8 cellular contexts compared by ENCODE assay signal in genomic region chr15:75347222-75348033, GRCh38. TPM values are rescaled to one million over a fixed set of nuclear protein-coding genes. Genes with fewer than 3 reads are reported as not detected.
DNase-seq lines count a peak whose midpoint lies in the region; ATAC-seq, FAIRE-seq and TF ChIP-seq lines count a peak whose summit lies in the region.

No MANE protein-coding gene starts in this region.

- H3K4me1 ChIP-seq in HepG2 (ENCODE audit: insufficient read depth, low read length) = peaks cover 12% of the 10 kb centered on the region

- H3K79me2 ChIP-seq in HepG2 (ENCODE audit: insufficient read depth, low read length) = no peaks in the 10 kb centered on the region

- peaks cover 1% of the 10 kb centered on the region for H3K27me3 Mint-ChIP-seq in activated B cell treated with CpG ODN at 0.5 μM for 24 hours
- no peaks in the 10 kb centered on the region for H3K27me3 Mint-ChIP-seq in chondrocyte (ENCODE audit: low read depth)

- peak overlapping the region; percentile 81 for H3K9ac ChIP-seq in HepG2 (ENCODE audit: insufficient read depth, low read depth, low read length)

- peak overlapping the region; percentile 70 to 96 (median 94) for H3K4me3 ChIP-seq in HepG2 (replicated peaks in 1 of 3; ENCODE audit: insufficient read depth in 1 of 3, low read depth in 2 of 3, low read length in 3 of 3)

- no peaks in the 10 kb centered on the region for H3K36me3 ChIP-seq in HepG2 (replicated peaks in 1 of 2; ENCODE audit: control insufficient read depth in 1 of 2, insufficient read depth in 2 of 2, low read length in 2 of 2)

- in situ Hi-C loops in HepG2 (cut with HindIII; ENCODE audit: extremely low pct_ligation_motif_present, low pct_unique_long_range_greater_than_20kb) = no loop called here

- peak; percentile 39 for DNase-seq in HK-2 (ENCODE audit: unreplicated experiment)
- peak; percentile 69 for DNase-seq in activated B cell treated with CpG ODN at 0.5 μM for 24 hours
- DNase-seq in chondrocyte (ENCODE audit: low spot score) = no peak
- DNase-seq in HepG2 (ENCODE audit: low spot score) = no peak
- peak; percentile 48 to 56 for DNase-seq in stimulated activated CD4-positive, alpha-beta T cell treated with anti-CD3 and anti-CD28 coated beads, Interleukin-4, amount 100 ng/mL, for 4 hours
- no peak for DNase-seq in HT-29 (ENCODE audit: low spot score)

- ATAC-seq in GM18498 (IDR thresholded peaks at IDR 0.05; ENCODE audit: unreplicated experiment) (peak; percentile 50), activated B cell treated with CpG ODN at 0.5 μM for 24 hours (ENCODE audit: low read depth) (peak; percentile 77), HepG2 (peak; percentile 75), GM18517 (IDR thresholded peaks at IDR 0.05; ENCODE audit: unreplicated experiment) (no peak)

- peak in 1 of 2 experiments; percentile 58; a peak in 2 of 4 replicates for TF ChIP-seq POLR2A in HepG2 (IDR thresholded peaks at IDR 0.05; ENCODE audit: insufficient read depth in 1 of 2, low read depth in 2 of 2, low read length in 2 of 2)

- under 1% methylated on average over 20 of the region's 65 CpGs for WGBS in HepG2 (ENCODE audit: low lambda C conversion rate)

- H3K4me1 Mint-ChIP-seq in activated B cell treated with CpG ODN at 0.5 μM for 24 hours = peaks cover 46% of the 10 kb centered on the region
- H3K4me1 Mint-ChIP-seq in chondrocyte (ENCODE audit: low read depth) = peaks cover 12% of the 10 kb centered on the region

- H3K27ac ChIP-seq in HepG2 (ENCODE audit: extremely low read length, insufficient read depth, low read length) = peak overlapping the region; percentile 47

- FAIRE-seq in HepG2 (lab: Jason Lieb, UNC) = no peak

- no peaks in the 10 kb centered on the region for H3K9me3 ChIP-seq in HepG2 (ENCODE audit: low read length)

- intact Hi-C loops in activated B cell treated with CpG ODN at 0.5 μM for 24 hours (cut with micrococcal nuclease) (loop anchor here (1.0 to 5.0 kb wide), 6 partner anchors 11 to 560 kb away; partner anchors contain the start of genes COMMD4, IMP3, MAN2C1 and SIN3A), HepG2 (cut with micrococcal nuclease; ENCODE audit: unreplicated experiment) (loop anchor here (1.0 kb wide), 1 partner anchor 20 kb away; no protein-coding TSS in a partner anchor)

- peaks cover 11% of the 10 kb centered on the region for H3K36me3 Mint-ChIP-seq in activated B cell treated with CpG ODN at 0.5 μM for 24 hours (ENCODE audit: low read depth)
- H3K36me3 Mint-ChIP-seq in chondrocyte (ENCODE audit: low read depth) = no peaks in the 10 kb centered on the region

- CTCF ChIA-PET in activated B cell treated with CpG ODN at 0.5 μM for 24 hours (lab: Charles Lee) = interaction anchor here (1.0 to 3.0 kb wide), 2 partner anchors 20 kb away, joined by 8 to 11 read pairs; partner anchors contain the start of gene MAN2C1
- CTCF ChIA-PET in HepG2 (lab: Yijun Ruan, JAX; ENCODE audit: low intra/inter-chr PET ratio, low total read pairs) = no interaction called here

- H4K20me1 ChIP-seq in HepG2 (ENCODE audit: insufficient read depth, low read length) = no peaks in the 10 kb centered on the region

- H2AFZ ChIP-seq in HepG2 (ENCODE audit: low read length) = peak overlapping the region; percentile 80

- H3K4me3 Mint-ChIP-seq in activated B cell treated with CpG ODN at 0.5 μM for 24 hours (peak overlapping the region; percentile 86), chondrocyte (ENCODE audit: unreplicated experiment) (peak overlapping the region; percentile 82)

- TF ChIP-seq CTCF in activated B cell treated with CpG ODN at 0.5 μM for 24 hours (IDR thresholded peaks at IDR 0.05) (no peak), chondrocyte (IDR thresholded peaks at IDR 0.05) (peak; percentile 10), HepG2 (CRISPR knock-in tag; IDR thresholded peaks at IDR 0.05) (peak; percentile 21)

- H3K9me3 Mint-ChIP-seq in activated B cell treated with CpG ODN at 0.5 μM for 24 hours = peaks cover 7% of the 10 kb centered on the region
- H3K9me3 Mint-ChIP-seq in chondrocyte (ENCODE audit: low read depth) = no peaks in the 10 kb centered on the region

- TSS peak; percentile 29 for BruUV-seq in HepG2 (replicated peaks; lab: Mats Ljungman, UMichigan)

- TF ChIP-seq EP300 in HepG2 (IDR thresholded peaks at IDR 0.05; ENCODE audit: low read depth in 2 of 2, low read length in 2 of 2) (no peak), HepG2 (CRISPR knock-in tag; IDR thresholded peaks at IDR 0.05; ENCODE audit: borderline replicate concordance) (no peak)

- POLR2A ChIA-PET in activated B cell treated with CpG ODN at 0.5 μM for 24 hours (lab: Charles Lee) = interaction anchor here (0.6 to 3.5 kb wide), 6 partner anchors 21 to 473 kb away, joined by 3 to 52 read pairs (median 6); partner anchors contain the start of genes IMP3, MAN2C1 and SIN3A
- POLR2A ChIA-PET in HepG2 (lab: Yijun Ruan, JAX) = interaction anchor here (1.1 to 2.4 kb wide), 5 partner anchors 12 to 104 kb away, joined by 3 to 42 read pairs (median 3); partner anchors contain the start of genes COMMD4, MAN2C1 and SIN3A

- H3K4me2 ChIP-seq in HepG2 (ENCODE audit: low read depth, low read length) = peak overlapping the region; percentile 94

- TF ChIP-seq RAD21 in HepG2 (CRISPR knock-in tag; IDR thresholded peaks at IDR 0.05) = 0 out of 2 replicates have a peak, but pooled peaks have one; percentile 19

- H3K27ac Mint-ChIP-seq in activated B cell treated with CpG ODN at 0.5 μM for 24 hours (peak overlapping the region; percentile 85), chondrocyte (ENCODE audit: unreplicated experiment) (no peak overlapping the region)

- H3K27me3 ChIP-seq in HepG2 (ENCODE audit: control insufficient read depth in 1 of 2, insufficient read depth in 2 of 2, low read length in 2 of 2) = no peaks in the 10 kb centered on the region

RNA-seq across cellular contexts. Expression of gene NEIL1, which starts 0.6 kb away (rescaled TPM):
- total RNA-seq in activated B cell treated with CpG ODN at 0.5 μM for 24 hours (25.5 and 35.8 TPM in 2 replicates), chondrocyte (20.6 to 25.1 TPM (median 22.0 TPM) in 3 replicates), HepG2 (2016; rRNA removed; fragmentation: Illumina TruSeq; extraction: Trizol) (3.7 and 10.4 TPM in 2 replicates)
- 1.4 and 1.7 TPM in 2 replicates for total RNA-seq in HepG2 (2016; cell fraction: cytosol; rRNA removed; fragmentation: Illumina TruSeq; extraction: Trizol; ENCODE audit: low read depth)
- 3.3 and 9.7 TPM in 2 replicates for total RNA-seq in HepG2 (2016; cell fraction: insoluble cytoplasmic fraction; rRNA removed; fragmentation: Illumina TruSeq; extraction: Trizol)
- total RNA-seq in HepG2 (2016; cell fraction: membrane; rRNA removed; fragmentation: Illumina TruSeq; extraction: Trizol) = 1.2 and 1.6 TPM in 2 replicates
- 11.2 and 13.2 TPM in 2 replicates for total RNA-seq in HepG2 (2016; cell fraction: nucleus; rRNA removed; fragmentation: Illumina TruSeq; extraction: Trizol)
- polyA plus RNA-seq in HepG2 (2011; rRNA removed) = 15.5 and 20.8 TPM in 2 replicates
- polyA plus RNA-seq in HepG2 (2011; cell fraction: cytosol; rRNA removed) = 2.3 and 5.2 TPM in 2 replicates
- polyA plus RNA-seq in HepG2 (2011; cell fraction: nucleus; rRNA removed) = 173 and 186 TPM in 2 replicates
- 12.7 and 12.8 TPM in 2 replicates for polyA plus RNA-seq in HepG2 (2012)
- polyA plus RNA-seq in HepG2 (2016; cell fraction: cytosol; fragmentation: Illumina TruSeq; extraction: Trizol; ENCODE audit: low read depth) = 0.59 and 0.62 TPM in 2 replicates
- polyA plus RNA-seq in HepG2 (2016; cell fraction: insoluble cytoplasmic fraction; fragmentation: Illumina TruSeq; extraction: Trizol; ENCODE audit: low read depth) = 2.5 and 3.3 TPM in 2 replicates
- 0.81 and 1.0 TPM in 2 replicates for polyA plus RNA-seq in HepG2 (2016; cell fraction: membrane; fragmentation: Illumina TruSeq; extraction: Trizol; ENCODE audit: low read depth)
- polyA plus RNA-seq in HepG2 (2016; cell fraction: nucleus; fragmentation: Illumina TruSeq; extraction: Trizol; ENCODE audit: insufficient read depth, low read depth) = 42.4 and 44.3 TPM in 2 replicates
- polyA minus RNA-seq in HepG2 (2011; rRNA and poly(A)+ RNA removed; ENCODE audit: low replicate concordance) = 3.1 and 11.3 TPM in 2 replicates
- 2.1 and 3.2 TPM in 2 replicates for polyA minus RNA-seq in HepG2 (2011; cell fraction: cytosol; rRNA and poly(A)+ RNA removed)
- 13.9 and 19.4 TPM in 2 replicates for polyA minus RNA-seq in HepG2 (2011; cell fraction: nucleus; rRNA and poly(A)+ RNA removed)
- total RNA-seq in HT-29 (2014; rRNA removed; shearing (Covaris generic)) = 1.3 and 2.7 TPM in 2 replicates

RNA-seq across cellular contexts. Expression of gene COMMD4, which starts 11.6 kb away (rescaled TPM):
- total RNA-seq in activated B cell treated with CpG ODN at 0.5 μM for 24 hours = 51.8 and 54.7 TPM in 2 replicates
- total RNA-seq in chondrocyte = 69.8 to 85.9 TPM (median 77.6 TPM) in 3 replicates
- total RNA-seq in HepG2 (2016; rRNA removed; fragmentation: Illumina TruSeq; extraction: Trizol) = 89.9 and 106 TPM in 2 replicates
- total RNA-seq in HepG2 (2016; cell fraction: cytosol; rRNA removed; fragmentation: Illumina TruSeq; extraction: Trizol; ENCODE audit: low read depth) = 17.5 and 17.7 TPM in 2 replicates
- total RNA-seq in HepG2 (2016; cell fraction: insoluble cytoplasmic fraction; rRNA removed; fragmentation: Illumina TruSeq; extraction: Trizol) = 89.8 and 123 TPM in 2 replicates
- total RNA-seq in HepG2 (2016; cell fraction: membrane; rRNA removed; fragmentation: Illumina TruSeq; extraction: Trizol) = 25.0 and 27.3 TPM in 2 replicates
- total RNA-seq in HepG2 (2016; cell fraction: nucleus; rRNA removed; fragmentation: Illumina TruSeq; extraction: Trizol) = 47.4 and 48.2 TPM in 2 replicates
- polyA plus RNA-seq in HepG2 (2011; rRNA removed) = 45.8 and 48.8 TPM in 2 replicates
- polyA plus RNA-seq in HepG2 (2011; cell fraction: cytosol; rRNA removed) = 65.2 and 112 TPM in 2 replicates
- 131 and 137 TPM in 2 replicates for polyA plus RNA-seq in HepG2 (2011; cell fraction: nucleus; rRNA removed)
- 24.2 and 36.2 TPM in 2 replicates for polyA plus RNA-seq in HepG2 (2012)
- polyA plus RNA-seq in HepG2 (2016; cell fraction: cytosol; fragmentation: Illumina TruSeq; extraction: Trizol; ENCODE audit: low read depth) = 18.7 and 20.0 TPM in 2 replicates
- 103 and 109 TPM in 2 replicates for polyA plus RNA-seq in HepG2 (2016; cell fraction: insoluble cytoplasmic fraction; fragmentation: Illumina TruSeq; extraction: Trizol; ENCODE audit: low read depth)
- 24.2 and 25.0 TPM in 2 replicates for polyA plus RNA-seq in HepG2 (2016; cell fraction: membrane; fragmentation: Illumina TruSeq; extraction: Trizol; ENCODE audit: low read depth)
- 99.3 and 104 TPM in 2 replicates for polyA plus RNA-seq in HepG2 (2016; cell fraction: nucleus; fragmentation: Illumina TruSeq; extraction: Trizol; ENCODE audit: insufficient read depth, low read depth)
- 34.3 and 108 TPM in 2 replicates for polyA minus RNA-seq in HepG2 (2011; rRNA and poly(A)+ RNA removed; ENCODE audit: low replicate concordance)
- polyA minus RNA-seq in HepG2 (2011; cell fraction: cytosol; rRNA and poly(A)+ RNA removed) = 10.2 and 20.8 TPM in 2 replicates
- 8.6 and 10.4 TPM in 2 replicates for polyA minus RNA-seq in HepG2 (2011; cell fraction: nucleus; rRNA and poly(A)+ RNA removed)
- 266 TPM in 2 replicates for total RNA-seq in HT-29 (2014; rRNA removed; shearing (Covaris generic))

RNA-seq across cellular contexts. Expression of gene MAN2C1, which starts 21.0 kb away (rescaled TPM):
- total RNA-seq in activated B cell treated with CpG ODN at 0.5 μM for 24 hours (187 and 213 TPM in 2 replicates), chondrocyte (105 to 158 TPM (median 109 TPM) in 3 replicates), HepG2 (2016; rRNA removed; fragmentation: Illumina TruSeq; extraction: Trizol) (19.5 and 71.0 TPM in 2 replicates)
- total RNA-seq in HepG2 (2016; cell fraction: cytosol; rRNA removed; fragmentation: Illumina TruSeq; extraction: Trizol; ENCODE audit: low read depth) = 22.6 and 23.0 TPM in 2 replicates
- 18.6 and 68.6 TPM in 2 replicates for total RNA-seq in HepG2 (2016; cell fraction: insoluble cytoplasmic fraction; rRNA removed; fragmentation: Illumina TruSeq; extraction: Trizol)
- 13.2 and 14.6 TPM in 2 replicates for total RNA-seq in HepG2 (2016; cell fraction: membrane; rRNA removed; fragmentation: Illumina TruSeq; extraction: Trizol)
- 97.9 and 121 TPM in 2 replicates for total RNA-seq in HepG2 (2016; cell fraction: nucleus; rRNA removed; fragmentation: Illumina TruSeq; extraction: Trizol)
- 62.6 and 75.6 TPM in 2 replicates for polyA plus RNA-seq in HepG2 (2011; rRNA removed)
- polyA plus RNA-seq in HepG2 (2011; cell fraction: cytosol; rRNA removed) = 13.2 and 22.4 TPM in 2 replicates
- 865 and 1,137 TPM in 2 replicates for polyA plus RNA-seq in HepG2 (2011; cell fraction: nucleus; rRNA removed)
- polyA plus RNA-seq in HepG2 (2012) = 75.9 and 76.2 TPM in 2 replicates
- 1.8 and 2.8 TPM in 2 replicates for polyA plus RNA-seq in HepG2 (2016; cell fraction: cytosol; fragmentation: Illumina TruSeq; extraction: Trizol; ENCODE audit: low read depth)
- 13.7 and 14.4 TPM in 2 replicates for polyA plus RNA-seq in HepG2 (2016; cell fraction: insoluble cytoplasmic fraction; fragmentation: Illumina TruSeq; extraction: Trizol; ENCODE audit: low read depth)
- polyA plus RNA-seq in HepG2 (2016; cell fraction: membrane; fragmentation: Illumina TruSeq; extraction: Trizol; ENCODE audit: low read depth) = 3.1 and 3.3 TPM in 2 replicates
- 278 and 324 TPM in 2 replicates for polyA plus RNA-seq in HepG2 (2016; cell fraction: nucleus; fragmentation: Illumina TruSeq; extraction: Trizol; ENCODE audit: insufficient read depth, low read depth)
- 124 and 148 TPM in 2 replicates for polyA minus RNA-seq in HepG2 (2011; rRNA and poly(A)+ RNA removed; ENCODE audit: low replicate concordance)
- 16.0 and 22.9 TPM in 2 replicates for polyA minus RNA-seq in HepG2 (2011; cell fraction: cytosol; rRNA and poly(A)+ RNA removed)
- polyA minus RNA-seq in HepG2 (2011; cell fraction: nucleus; rRNA and poly(A)+ RNA removed) = 169 and 181 TPM in 2 replicates
- total RNA-seq in HT-29 (2014; rRNA removed; shearing (Covaris generic)) = 200 and 234 TPM in 2 replicates

Comparison
In these comparisons a context has a peak if more than half of its experiments do, and no peak if none do; other contexts are left out.
1. DNase-seq: peak in HK-2 (single experiment), activated B cell treated with CpG ODN at 0.5 μM for 24 hours (single experiment) and stimulated activated CD4-positive, alpha-beta T cell treated with anti-CD3 and anti-CD28 coated beads, Interleukin-4, amount 100 ng/mL, for 4 hours (2 of 2); none in chondrocyte (single experiment), HepG2 (single experiment) and HT-29 (single experiment).